8 cellular contexts compared by ENCODE assay signal in genomic region chr6:126268087-126268486, GRCh38.
DNase-seq lines count a peak whose midpoint lies in the region; ATAC-seq, FAIRE-seq and TF ChIP-seq lines count a peak whose summit lies in the region.

No MANE protein-coding gene starts in this region.

- peak; percentile 37 for DNase-seq in iPS-NIHi11 (ENCODE audit: low spot score)
- no peak for DNase-seq in stimulated activated naive CD8-positive, alpha-beta T cell treated with anti-CD3 and anti-CD28 coated beads, Interleukin-15, amount 100 ng/mL, for 72 hours
- no peak for DNase-seq in D721Med (ENCODE audit: insufficient read length, low spot score)
- DNase-seq in erythroblast (lab: John Stamatoyannopoulos, UW) = no peak
- DNase-seq in midbrain (lab: John Stamatoyannopoulos, UW) = no peak

- no peak for TF ChIP-seq POLR2A in erythroblast (IDR thresholded peaks at IDR 0.05; ENCODE audit: low read length)

- no peak overlapping the region for H3K4me3 Mint-ChIP-seq in stimulated activated naive CD8-positive, alpha-beta T cell treated with anti-CD3 and anti-CD28 coated beads, Interleukin-15, amount 100 ng/mL, for 72 hours

- H3K9me3 Mint-ChIP-seq in stimulated activated naive CD8-positive, alpha-beta T cell treated with anti-CD3 and anti-CD28 coated beads, Interleukin-15, amount 100 ng/mL, for 72 hours = no peaks in the 10 kb centered on the region

- no peaks in the 10 kb centered on the region for H3K4me1 Mint-ChIP-seq in stimulated activated naive CD8-positive, alpha-beta T cell treated with anti-CD3 and anti-CD28 coated beads, Interleukin-15, amount 100 ng/mL, for 72 hours

- no peaks in the 10 kb centered on the region for H3K27me3 Mint-ChIP-seq in stimulated activated naive CD8-positive, alpha-beta T cell treated with anti-CD3 and anti-CD28 coated beads, Interleukin-15, amount 100 ng/mL, for 72 hours

- H3K27ac Mint-ChIP-seq in stimulated activated naive CD8-positive, alpha-beta T cell treated with anti-CD3 and anti-CD28 coated beads, Interleukin-15, amount 100 ng/mL, for 72 hours = no peak overlapping the region

- ATAC-seq in GM18520 (IDR thresholded peaks at IDR 0.05; ENCODE audit: unreplicated experiment) = peak; percentile 85
- ATAC-seq in GM21717 (IDR thresholded peaks at IDR 0.05; ENCODE audit: unreplicated experiment) = peak; percentile 89
- peak; percentile 85 for ATAC-seq in HG03378 (IDR thresholded peaks at IDR 0.05; ENCODE audit: unreplicated experiment)
- no peak for ATAC-seq in stimulated activated naive CD8-positive, alpha-beta T cell treated with anti-CD3 and anti-CD28 coated beads, Interleukin-15, amount 100 ng/mL, for 72 hours

- FAIRE-seq in D721Med (lab: Jason Lieb, UNC) = no peak

- TF ChIP-seq CTCF in D721Med (IDR thresholded peaks at IDR 0.05; ENCODE audit: insufficient read depth, missing control alignments) = no peak
